19 cellular contexts compared by ENCODE assay signal in genomic region chr9:86344818-86345217, GRCh38. TPM values are rescaled to one million over a fixed set of nuclear protein-coding genes. Genes with fewer than 3 reads are reported as not detected.
DNase-seq lines count a peak whose midpoint lies in the region; ATAC-seq and TF ChIP-seq lines count a peak whose summit lies in the region.
"Had no signal": no experiment of that assay in that cellular context is flagged by ENCODE, and none has a peak within 500 bp of the region (broad histone marks: within the 10 kb centered on the region; RNA-seq: fewer than 3 reads in every experiment).

No MANE protein-coding gene starts in this region.

- no peaks in the 10 kb centered on the region for H3K9me3 Mint-ChIP-seq in activated CD8-positive, alpha-beta memory T cell treated with anti-CD3 and anti-CD28 coated beads, Interleukin-2, amount 10 ng/mL, durations not matched to agents 7 days and 5 days (ENCODE audit: low read depth)
- H3K9me3 Mint-ChIP-seq in CD4-positive, alpha-beta memory T cell = peaks cover 0 to 2% (median 0%) of the 10 kb centered on the region in 8 donors
- H3K9me3 Mint-ChIP-seq in CD8-positive, alpha-beta memory T cell = no peaks in the 10 kb centered on the region
- H3K9me3 Mint-ChIP-seq in activated T-helper 17 cell treated with anti-CD3 and anti-CD28 coated beads, Interleukin-2, amount 50 U/mL, for 72 hours = no peaks in the 10 kb centered on the region
- H3K9me3 Mint-ChIP-seq: CD4-positive, alpha-beta T cell; H9; HFFc6 had no signal

- H3K36me3 Mint-ChIP-seq in activated CD8-positive, alpha-beta memory T cell treated with anti-CD3 and anti-CD28 coated beads, Interleukin-2, amount 10 ng/mL, durations not matched to agents 7 days and 5 days = peaks cover 61% of the 10 kb centered on the region
- peaks cover 44 to 74% of the 10 kb centered on the region in 2 donors for H3K36me3 Mint-ChIP-seq in CD4-positive, alpha-beta memory T cell
- H3K36me3 Mint-ChIP-seq in CD8-positive, alpha-beta memory T cell = peaks cover 7 to 71% (median 32%) of the 10 kb centered on the region in 3 donors
- H3K36me3 Mint-ChIP-seq in activated T-helper 17 cell treated with anti-CD3 and anti-CD28 coated beads, Interleukin-2, amount 50 U/mL, for 72 hours (ENCODE audit: low read depth) = peaks cover 94% of the 10 kb centered on the region

- no peaks in the 10 kb centered on the region for H3K9me3 ChIP-seq in CD4-positive, alpha-beta memory T cell (ENCODE audit: control insufficient read depth in 1 of 2, low read length in 2 of 2)
- H3K9me3 ChIP-seq in CD8-positive, alpha-beta memory T cell (ENCODE audit: low read length) = no peaks in the 10 kb centered on the region
- H3K9me3 ChIP-seq: SJCRH30 had no signal

- no peak overlapping the region for H3K27ac ChIP-seq in CD4-positive, alpha-beta memory T cell (ENCODE audit: low read depth, low read length)
- H3K27ac ChIP-seq in CD8-positive, alpha-beta memory T cell (ENCODE audit: low read depth, low read length) = no peak overlapping the region
- H3K27ac ChIP-seq: GM23248, SJCRH30 had no signal

- H3K27me3 Mint-ChIP-seq in activated CD8-positive, alpha-beta memory T cell treated with anti-CD3 and anti-CD28 coated beads, Interleukin-2, amount 10 ng/mL, durations not matched to agents 7 days and 5 days = no peaks in the 10 kb centered on the region
- no peaks in the 10 kb centered on the region for H3K27me3 Mint-ChIP-seq in CD4-positive, alpha-beta memory T cell
- no peaks in the 10 kb centered on the region for H3K27me3 Mint-ChIP-seq in CD8-positive, alpha-beta memory T cell
- no peaks in the 10 kb centered on the region for H3K27me3 Mint-ChIP-seq in activated T-helper 17 cell treated with anti-CD3 and anti-CD28 coated beads, Interleukin-2, amount 50 U/mL, for 72 hours
- H3K27me3 Mint-ChIP-seq: CD4-positive, alpha-beta T cell had no signal

- H3K36me3 ChIP-seq in CD4-positive, alpha-beta memory T cell (ENCODE audit: insufficient read depth, low read length) = peaks cover 28% of the 10 kb centered on the region
- peaks cover 28% of the 10 kb centered on the region for H3K36me3 ChIP-seq in CD8-positive, alpha-beta memory T cell (ENCODE audit: insufficient read depth, low read length)

- no peak for TF ChIP-seq POLR2A in erythroblast (IDR thresholded peaks at IDR 0.05; ENCODE audit: low read length)

- peaks cover 51% of the 10 kb centered on the region for H3K4me1 ChIP-seq in CD4-positive, alpha-beta memory T cell (ENCODE audit: insufficient read depth, low read length)
- peaks cover 19% of the 10 kb centered on the region for H3K4me1 ChIP-seq in CD8-positive, alpha-beta memory T cell (ENCODE audit: insufficient read depth, low read length)
- H3K4me1 ChIP-seq: SJCRH30 had no signal

- CTCF ChIA-PET in activated CD8-positive, alpha-beta memory T cell treated with anti-CD3 and anti-CD28 coated beads, Interleukin-2, amount 10 ng/mL, durations not matched to agents 7 days and 5 days (lab: Charles Lee) = no interaction called here
- CTCF ChIA-PET in CD4-positive, alpha-beta memory T cell (lab: Charles Lee; ENCODE audit: partially characterized antibody) = no interaction called here
- CTCF ChIA-PET in CD8-positive, alpha-beta memory T cell (lab: Charles Lee) = no interaction called here

- no peak overlapping the region for H3K4me3 Mint-ChIP-seq in activated CD8-positive, alpha-beta memory T cell treated with anti-CD3 and anti-CD28 coated beads, Interleukin-2, amount 10 ng/mL, durations not matched to agents 7 days and 5 days
- H3K4me3 Mint-ChIP-seq in CD4-positive, alpha-beta memory T cell = no peak overlapping the region
- no peak overlapping the region for H3K4me3 Mint-ChIP-seq in CD8-positive, alpha-beta memory T cell
- no peak overlapping the region for H3K4me3 Mint-ChIP-seq in activated T-helper 17 cell treated with anti-CD3 and anti-CD28 coated beads, Interleukin-2, amount 50 U/mL, for 72 hours
- H3K4me3 Mint-ChIP-seq: CD4-positive, alpha-beta T cell; H9; HFFc6 had no signal

- DNase-seq in activated CD8-positive, alpha-beta memory T cell treated with anti-CD3 and anti-CD28 coated beads, Interleukin-2, amount 10 ng/mL, durations not matched to agents 7 days and 5 days = no peak
- no peak for DNase-seq in activated CD8-positive, alpha-beta memory T cell treated with anti-CD3 and anti-CD28 coated beads, Interleukin-2, amount 50 U/mL, for 4 hours
- no peak for DNase-seq in CD4-positive, alpha-beta memory T cell
- DNase-seq in CD8-positive, alpha-beta memory T cell = no peak
- DNase-seq in SHP77 (lab: John Stamatoyannopoulos, UW) (no peak), erythroblast (lab: John Stamatoyannopoulos, UW) (no peak)
- DNase-seq: Calu3; CD4-positive, alpha-beta T cell; DMS153; GM23248; H9; HFFc6; NCI-H1092; NCI-H1436; NCI-H187 treated with DMSO at 0.1 percent for 48 hours; NCI-H2107; NCI-H510A; SJCRH30 had no signal

- peak overlapping the region; percentile 17 for H3K27ac Mint-ChIP-seq in activated CD8-positive, alpha-beta memory T cell treated with anti-CD3 and anti-CD28 coated beads, Interleukin-2, amount 10 ng/mL, durations not matched to agents 7 days and 5 days
- H3K27ac Mint-ChIP-seq in CD4-positive, alpha-beta memory T cell = peak overlapping the region in 5 of 7 donors; percentile 25 to 88 (median 42)
- H3K27ac Mint-ChIP-seq in CD8-positive, alpha-beta memory T cell = peak overlapping the region in 5 of 8 donors; percentile 7 to 86 (median 25)
- peak overlapping the region; percentile 59 for H3K27ac Mint-ChIP-seq in activated T-helper 17 cell treated with anti-CD3 and anti-CD28 coated beads, Interleukin-2, amount 50 U/mL, for 72 hours
- H3K27ac Mint-ChIP-seq: H9, HFFc6 had no signal

- H3K4me1 Mint-ChIP-seq in activated CD8-positive, alpha-beta memory T cell treated with anti-CD3 and anti-CD28 coated beads, Interleukin-2, amount 10 ng/mL, durations not matched to agents 7 days and 5 days = peaks cover 53% of the 10 kb centered on the region
- peaks cover 37 to 72% (median 52%) of the 10 kb centered on the region in 4 donors for H3K4me1 Mint-ChIP-seq in CD4-positive, alpha-beta memory T cell
- peaks cover 53 to 83% (median 76%) of the 10 kb centered on the region in 3 donors for H3K4me1 Mint-ChIP-seq in CD8-positive, alpha-beta memory T cell
- H3K4me1 Mint-ChIP-seq in activated T-helper 17 cell treated with anti-CD3 and anti-CD28 coated beads, Interleukin-2, amount 50 U/mL, for 72 hours = peaks cover 40% of the 10 kb centered on the region
- H3K4me1 Mint-ChIP-seq: H9 had no signal

- no peak overlapping the region for H3K4me3 ChIP-seq in CD4-positive, alpha-beta memory T cell (ENCODE audit: low read length in 2 of 2)
- no peak overlapping the region for H3K4me3 ChIP-seq in CD8-positive, alpha-beta memory T cell (ENCODE audit: low read length)
- H3K4me3 ChIP-seq: GM23248, SJCRH30 had no signal

- no peaks in the 10 kb centered on the region for H3K27me3 ChIP-seq in CD4-positive, alpha-beta memory T cell (ENCODE audit: insufficient read depth, low read length)
- no peaks in the 10 kb centered on the region for H3K27me3 ChIP-seq in CD8-positive, alpha-beta memory T cell (ENCODE audit: insufficient read depth, low read length, poor library complexity, severe bottlenecking)
- H3K27me3 ChIP-seq: SJCRH30 had no signal

- no peak for ATAC-seq in activated CD8-positive, alpha-beta memory T cell treated with anti-CD3 and anti-CD28 coated beads, Interleukin-2, amount 10 ng/mL, durations not matched to agents 7 days and 5 days
- no peak for ATAC-seq in activated T-helper 17 cell treated with anti-CD3 and anti-CD28 coated beads, Interleukin-2, amount 50 U/mL, for 72 hours (replicated peaks)

- POLR2A ChIA-PET in CD4-positive, alpha-beta memory T cell (lab: Charles Lee; ENCODE audit: partially characterized antibody) = no interaction called here
- POLR2A ChIA-PET in CD8-positive, alpha-beta memory T cell (lab: Charles Lee) = no interaction called here

- intact Hi-C loops in CD4-positive, alpha-beta memory T cell (cut with micrococcal nuclease) = no loop called here

RNA-seq across cellular contexts. Expression of gene TUT7, which starts 9.4 kb away (rescaled TPM):
- total RNA-seq in activated CD8-positive, alpha-beta memory T cell treated with anti-CD3 and anti-CD28 coated beads, Interleukin-2, amount 10 ng/mL, durations not matched to agents 7 days and 5 days = 10 to 100 TPM; 44.9 to 46.7 TPM
- total RNA-seq in CD4-positive, alpha-beta memory T cell = 10 to 100 TPM; 60.2 to 64.1 TPM
- polyA plus RNA-seq in CD4-positive, alpha-beta memory T cell = 10 to 100 TPM in 1 of 2 donors, 1 to 10 TPM in 1; 9.5 to 30.4 TPM
- 10 to 100 TPM; 34.2 to 36.0 TPM for total RNA-seq in CD8-positive, alpha-beta memory T cell
- polyA plus RNA-seq in CD8-positive, alpha-beta memory T cell = 26.1 TPM
- total RNA-seq in activated T-helper 17 cell treated with anti-CD3 and anti-CD28 coated beads, Interleukin-2, amount 50 U/mL, for 72 hours = 10 to 100 TPM; 42.7 to 79.0 TPM
